ENCODE assay signal across 1 cellular context in the genomic region with DNA sequence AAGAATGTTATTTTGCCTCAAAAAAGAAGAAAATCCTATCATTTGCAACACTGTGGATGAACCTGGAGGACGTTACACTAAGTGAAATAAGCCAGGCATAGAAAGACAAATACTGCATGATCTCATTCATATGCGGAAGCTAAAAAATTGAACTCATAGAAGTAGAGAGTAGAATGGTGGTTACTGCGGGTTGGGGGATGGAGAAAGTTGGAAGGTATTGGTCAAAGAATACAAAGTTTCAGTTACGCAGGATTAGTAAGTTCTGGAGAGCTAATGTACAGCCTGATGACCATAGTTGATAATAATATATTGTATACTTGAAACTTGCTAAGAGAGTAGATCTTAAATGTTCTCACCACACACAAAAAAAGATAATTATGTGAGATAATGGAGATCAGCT.
TF ChIP-seq lines count a peak whose summit lies in the region.

No MANE protein-coding gene starts in this region.

TF ChIP-seq in GM12878, 131 proteins besides CTCF, POLR2A, EP300 and RAD21 (continued from another document):
- no peak for TF ChIP-seq REST (IDR thresholded peaks at IDR 0.05; ENCODE audit: low read depth, low read length)
- TF ChIP-seq E2F4 (IDR thresholded peaks at IDR 0.05; ENCODE audit: low read depth, low read length): no peak
- no peak for TF ChIP-seq TCF12 (IDR thresholded peaks at IDR 0.05; ENCODE audit: low read depth, low read length)
- TF ChIP-seq CEBPB (IDR thresholded peaks at IDR 0.05; ENCODE audit: borderline replicate concordance in 1 of 2, low read depth in 2 of 2, low read length in 2 of 2): 0 out of 4 replicates have a peak, but pooled peaks of 1 of the 2 experiments have one; percentile 39
- TF ChIP-seq RUNX3 (IDR thresholded peaks at IDR 0.05; ENCODE audit: low read length): peak; percentile 88
- TF ChIP-seq, protein P1, sequence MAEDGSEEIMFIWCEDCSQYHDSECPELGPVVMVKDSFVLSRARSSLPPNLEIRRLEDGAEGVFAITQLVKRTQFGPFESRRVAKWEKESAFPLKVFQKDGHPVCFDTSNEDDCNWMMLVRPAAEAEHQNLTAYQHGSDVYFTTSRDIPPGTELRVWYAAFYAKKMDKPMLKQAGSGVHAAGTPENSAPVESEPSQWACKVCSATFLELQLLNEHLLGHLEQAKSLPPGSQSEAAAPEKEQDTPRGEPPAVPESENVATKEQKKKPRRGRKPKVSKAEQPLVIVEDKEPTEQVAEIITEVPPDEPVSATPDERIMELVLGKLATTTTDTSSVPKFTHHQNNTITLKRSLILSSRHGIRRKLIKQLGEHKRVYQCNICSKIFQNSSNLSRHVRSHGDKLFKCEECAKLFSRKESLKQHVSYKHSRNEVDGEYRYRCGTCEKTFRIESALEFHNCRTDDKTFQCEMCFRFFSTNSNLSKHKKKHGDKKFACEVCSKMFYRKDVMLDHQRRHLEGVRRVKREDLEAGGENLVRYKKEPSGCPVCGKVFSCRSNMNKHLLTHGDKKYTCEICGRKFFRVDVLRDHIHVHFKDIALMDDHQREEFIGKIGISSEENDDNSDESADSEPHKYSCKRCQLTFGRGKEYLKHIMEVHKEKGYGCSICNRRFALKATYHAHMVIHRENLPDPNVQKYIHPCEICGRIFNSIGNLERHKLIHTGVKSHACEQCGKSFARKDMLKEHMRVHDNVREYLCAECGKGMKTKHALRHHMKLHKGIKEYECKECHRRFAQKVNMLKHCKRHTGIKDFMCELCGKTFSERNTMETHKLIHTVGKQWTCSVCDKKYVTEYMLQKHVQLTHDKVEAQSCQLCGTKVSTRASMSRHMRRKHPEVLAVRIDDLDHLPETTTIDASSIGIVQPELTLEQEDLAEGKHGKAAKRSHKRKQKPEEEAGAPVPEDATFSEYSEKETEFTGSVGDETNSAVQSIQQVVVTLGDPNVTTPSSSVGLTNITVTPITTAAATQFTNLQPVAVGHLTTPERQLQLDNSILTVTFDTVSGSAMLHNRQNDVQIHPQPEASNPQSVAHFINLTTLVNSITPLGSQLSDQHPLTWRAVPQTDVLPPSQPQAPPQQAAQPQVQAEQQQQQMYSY (CRISPR knock-in tag; IDR thresholded peaks at IDR 0.05): no peak
- no peak for TF ChIP-seq RBBP5 (conservative IDR thresholded peaks at IDR 0.05)
- no peak for TF ChIP-seq SMAD1 (IDR thresholded peaks at IDR 0.05; ENCODE audit: low read depth, partially characterized antibody)
- peak; percentile 68 for TF ChIP-seq MTA2 (IDR thresholded peaks at IDR 0.05; ENCODE audit: low read depth)
- peak; percentile 31; the same call in 1 of the 2 replicates for TF ChIP-seq FOXM1 (IDR thresholded peaks at IDR 0.05; ENCODE audit: low read depth, low read length)
- TF ChIP-seq RELB (IDR thresholded peaks at IDR 0.05; ENCODE audit: low read depth): no peak
- peak in 1 of 2 experiments; percentile 59; a peak in 1 of 4 replicates for TF ChIP-seq ETV6 (conservative IDR thresholded peaks at IDR 0.05 in 1 of 2, IDR thresholded peaks at IDR 0.05 in 1 of 2; ENCODE audit: borderline replicate concordance in 1 of 2, low read depth in 1 of 2)
